21 cellular contexts compared by ENCODE assay signal in genomic region chr1:113675299-113675698, GRCh38.
DNase-seq lines count a peak whose midpoint lies in the region; ATAC-seq and TF ChIP-seq lines count a peak whose summit lies in the region.
"Had no signal": no experiment of that assay in that cellular context is flagged by ENCODE, and none has a peak within 500 bp of the region (broad histone marks: within the 10 kb centered on the region; RNA-seq: fewer than 3 reads in every experiment).

No MANE protein-coding gene starts in this region.

- H3K4me3 Mint-ChIP-seq in activated T-helper 1 cell treated with anti-CD3 and anti-CD28 coated beads, Interleukin-12 subunit alpha, Interleukin-12 subunit beta, Interleukin-2, Interleukin-4 antibody, amounts not matched to agents 30 ng/mL and 10 ng/mL and 1 ng/mL, durations not matched to agents 14 hours and 24 hours and 36 hours = no peak overlapping the region
- H3K4me3 Mint-ChIP-seq: activated naive CD4-positive, alpha-beta T cell treated with anti-CD3 and anti-CD28 coated beads for 36 hours; memory B cell; naive thymus-derived CD8-positive, alpha-beta T cell had no signal

- no peak overlapping the region for H3K4me3 ChIP-seq in fibroblast of mammary gland (ENCODE audit: control insufficient read depth, low read depth, low read length)
- H3K4me3 ChIP-seq: heart left ventricle, SJCRH30 had no signal

- peak; percentile 16 for DNase-seq in Daoy (ENCODE audit: low read depth)
- peak; percentile 25 for DNase-seq in HT1080 (ENCODE audit: low read depth)
- peak; percentile 9 for DNase-seq in SKM-1 (lab: John Stamatoyannopoulos, UW; ENCODE audit: unreplicated experiment)
- peak; percentile 50 for DNase-seq in fibroblast of mammary gland (ENCODE audit: low read depth)
- no peak for DNase-seq in cerebellar nuclear complex (lab: John Stamatoyannopoulos, UW)
- no peak for DNase-seq in stimulated activated CD4-positive, alpha-beta T cell treated with anti-CD3 and anti-CD28 coated beads, Interleukin-2, amount 100 ng/mL, for 48 hours
- DNase-seq in activated T-helper 1 cell treated with anti-CD3 and anti-CD28 coated beads, Interleukin-12 subunit alpha, Interleukin-12 subunit beta, Interleukin-2, Interleukin-4 antibody, amounts not matched to agents 30 ng/mL and 10 ng/mL and 1 ng/mL, durations not matched to agents 14 hours and 24 hours and 36 hours (ENCODE audit: low spot score) = no peak
- DNase-seq: activated CD4-positive, alpha-beta T cell treated with anti-CD3 and anti-CD28 coated beads for 4 hours; activated CD8-positive, alpha-beta memory T cell treated with anti-CD3 and anti-CD28 coated beads, Interleukin-2, amount 50 U/mL, for 48 hours; activated naive CD4-positive, alpha-beta T cell treated with anti-CD3 and anti-CD28 coated beads for 36 hours; dermis blood vessel endothelial cell; heart left ventricle; naive thymus-derived CD8-positive, alpha-beta T cell; NCI-H1436 treated with DMSO at 0.1 percent for 48 hours; NCI-H510A treated with DMSO at 0.1 percent for 48 hours; posterior cingulate gyrus; SJCRH30; T-helper 9 cell had no signal

- no peak for TF ChIP-seq CTCF in fibroblast of mammary gland (conservative IDR thresholded peaks at IDR 0.05; ENCODE audit: control insufficient read depth, insufficient read depth, low read depth, low read length)

- H3K27ac Mint-ChIP-seq in activated T-helper 1 cell treated with anti-CD3 and anti-CD28 coated beads, Interleukin-12 subunit alpha, Interleukin-12 subunit beta, Interleukin-2, Interleukin-4 antibody, amounts not matched to agents 30 ng/mL and 10 ng/mL and 1 ng/mL, durations not matched to agents 14 hours and 24 hours and 36 hours = no peak overlapping the region
- H3K27ac Mint-ChIP-seq: activated naive CD4-positive, alpha-beta T cell treated with anti-CD3 and anti-CD28 coated beads for 36 hours; memory B cell had no signal

- H3K36me3 Mint-ChIP-seq in activated T-helper 1 cell treated with anti-CD3 and anti-CD28 coated beads, Interleukin-12 subunit alpha, Interleukin-12 subunit beta, Interleukin-2, Interleukin-4 antibody, amounts not matched to agents 30 ng/mL and 10 ng/mL and 1 ng/mL, durations not matched to agents 14 hours and 24 hours and 36 hours (ENCODE audit: low read depth) = no peaks in the 10 kb centered on the region
- H3K36me3 Mint-ChIP-seq: memory B cell; naive thymus-derived CD8-positive, alpha-beta T cell had no signal

- H3K27me3 Mint-ChIP-seq in activated T-helper 1 cell treated with anti-CD3 and anti-CD28 coated beads, Interleukin-12 subunit alpha, Interleukin-12 subunit beta, Interleukin-2, Interleukin-4 antibody, amounts not matched to agents 30 ng/mL and 10 ng/mL and 1 ng/mL, durations not matched to agents 14 hours and 24 hours and 36 hours (ENCODE audit: insufficient read depth) = no peaks in the 10 kb centered on the region
- H3K27me3 Mint-ChIP-seq: naive thymus-derived CD8-positive, alpha-beta T cell had no signal

- ATAC-seq in GM18511 (IDR thresholded peaks at IDR 0.05; ENCODE audit: unreplicated experiment) = no peak
- ATAC-seq: esophagus mucosa; heart left ventricle; naive thymus-derived CD8-positive, alpha-beta T cell had no signal

- H3K9me3 Mint-ChIP-seq in activated T-helper 1 cell treated with anti-CD3 and anti-CD28 coated beads, Interleukin-12 subunit alpha, Interleukin-12 subunit beta, Interleukin-2, Interleukin-4 antibody, amounts not matched to agents 30 ng/mL and 10 ng/mL and 1 ng/mL, durations not matched to agents 14 hours and 24 hours and 36 hours = no peaks in the 10 kb centered on the region
- H3K9me3 Mint-ChIP-seq: activated naive CD4-positive, alpha-beta T cell treated with anti-CD3 and anti-CD28 coated beads for 36 hours; memory B cell; naive thymus-derived CD8-positive, alpha-beta T cell had no signal

- intact Hi-C loops in activated T-helper 1 cell treated with anti-CD3 and anti-CD28 coated beads, Interleukin-12 subunit alpha, Interleukin-12 subunit beta, Interleukin-2, Interleukin-4 antibody, amounts not matched to agents 30 ng/mL and 10 ng/mL and 1 ng/mL, durations not matched to agents 14 hours and 24 hours and 36 hours (cut with micrococcal nuclease) = loop anchor here (5.0 kb wide), 1 partner anchor 283 kb away; the partner anchor contains the start of gene MAGI3

- H3K4me1 Mint-ChIP-seq in activated T-helper 1 cell treated with anti-CD3 and anti-CD28 coated beads, Interleukin-12 subunit alpha, Interleukin-12 subunit beta, Interleukin-2, Interleukin-4 antibody, amounts not matched to agents 30 ng/mL and 10 ng/mL and 1 ng/mL, durations not matched to agents 14 hours and 24 hours and 36 hours (ENCODE audit: low read depth) = no peaks in the 10 kb centered on the region
- H3K4me1 Mint-ChIP-seq: memory B cell had no signal

Comparison
In these comparisons a context has a peak if more than half of its experiments do, and no peak if none do; other contexts are left out.
1. DNase-seq: peak in Daoy (single experiment), HT1080 (single experiment), SKM-1 (single experiment) and fibroblast of mammary gland (single experiment); none in cerebellar nuclear complex (0 of 2), stimulated activated CD4-positive, alpha-beta T cell treated with anti-CD3 and anti-CD28 coated beads, Interleukin-2, amount 100 ng/mL, for 48 hours (0 of 2) and activated T-helper 1 cell treated with anti-CD3 and anti-CD28 coated beads, Interleukin-12 subunit alpha, Interleukin-12 subunit beta, Interleukin-2, Interleukin-4 antibody, amounts not matched to agents 30 ng/mL and 10 ng/mL and 1 ng/mL, durations not matched to agents 14 hours and 24 hours and 36 hours (single experiment).